In the genomic region with DNA sequence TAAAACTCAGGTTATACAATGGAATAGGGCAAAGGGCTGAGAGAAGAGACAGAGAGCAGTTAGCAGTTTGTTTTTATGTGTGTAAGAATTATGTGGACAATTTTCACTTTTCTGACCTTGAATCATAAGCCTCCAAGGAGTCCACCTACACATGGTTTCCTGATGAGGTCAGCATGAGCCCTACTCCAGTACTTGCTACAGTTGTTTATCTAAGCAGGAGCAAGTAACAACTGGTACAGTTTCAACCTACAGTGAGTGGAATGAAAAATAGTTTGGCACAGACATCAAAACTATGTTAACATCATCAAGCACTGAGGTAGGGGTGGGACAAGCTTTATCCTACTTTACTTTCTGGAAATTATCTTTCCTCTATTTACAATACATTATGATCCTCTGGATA, we compare ENCODE assay signal across 10 cellular contexts.
DNase-seq lines count a peak whose midpoint lies in the region; ATAC-seq and TF ChIP-seq lines count a peak whose summit lies in the region.
"Had no signal": no experiment of that assay in that cellular context is flagged by ENCODE, and none has a peak within 500 bp of the region (broad histone marks: within the 10 kb centered on the region; RNA-seq: fewer than 3 reads in every experiment).

No MANE protein-coding gene starts in this region.

- ATAC-seq in GM18511 (IDR thresholded peaks at IDR 0.05; ENCODE audit: unreplicated experiment) (no peak), GM21367 (IDR thresholded peaks at IDR 0.05; ENCODE audit: unreplicated experiment) (no peak)

- TF ChIP-seq CTCF in AG04450 (IDR thresholded peaks at IDR 0.05; ENCODE audit: low read depth, low read length) (no peak), cardiac fibroblast (IDR thresholded peaks at IDR 0.05; ENCODE audit: low read depth, low read length) (no peak)

- peak; percentile 29 for DNase-seq in AG04450 (ENCODE audit: low read depth, low spot score)
- DNase-seq in HT-29 (ENCODE audit: low spot score) = peak; percentile 44
- peak; percentile 64 to 78 for DNase-seq in cardiac fibroblast (ENCODE audit: low read depth in 2 of 2)
- DNase-seq in left kidney (ENCODE audit: low read depth, low spot score) = peak; percentile 35
- no peak for DNase-seq in HCEC 1CT
- DNase-seq in NCI-H1694 (lab: John Stamatoyannopoulos, UW) = no peak
- DNase-seq: activated B cell treated with CpG ODN at 0.5 μM for 24 hours; activated T-cell treated with anti-CD3 and anti-CD28 coated beads, Interleukin-2, amount 50 U/mL, for 24 hours had no signal

- peaks cover 4% of the 10 kb centered on the region; the same call in 1 of the 2 replicates for H3K9me3 ChIP-seq in AG04450 (ENCODE audit: control insufficient read depth, insufficient read depth, low read length)

- POLR2A ChIA-PET in AG04450 (lab: Yijun Ruan, JAX) = no interaction called here

- H3K27ac ChIP-seq in AG04450 (ENCODE audit: low read depth, low read length) = no peak overlapping the region

- no peaks in the 10 kb centered on the region for H3K27me3 ChIP-seq in AG04450 (ENCODE audit: control insufficient read depth, insufficient read depth, low read length)

- CTCF ChIA-PET in AG04450 (lab: Charles Lee) = no interaction called here

- H3K4me3 ChIP-seq in AG04450 (ENCODE audit: low read depth, low read length) = no peak overlapping the region
- no peak overlapping the region for H3K4me3 ChIP-seq in cardiac fibroblast (replicated peaks in 1 of 2; ENCODE audit: low read depth in 2 of 2, low read length in 2 of 2)

Comparison
In these comparisons a context has a peak if more than half of its experiments do, and no peak if none do; other contexts are left out.
1. DNase-seq: peak in AG04450 (single experiment), HT-29 (single experiment), cardiac fibroblast (2 of 2) and left kidney (single experiment); none in HCEC 1CT (single experiment) and NCI-H1694 (single experiment).